ENCODE assay signal across 8 cellular contexts in genomic region chr5:95644351-95645042, GRCh38. TPM values are rescaled to one million over a fixed set of nuclear protein-coding genes. Genes with fewer than 3 reads are reported as not detected.
DNase-seq lines count a peak whose midpoint lies in the region; ATAC-seq and TF ChIP-seq lines count a peak whose summit lies in the region.

No MANE protein-coding gene starts in this region.

- peak overlapping the region; percentile 62 for H2AFZ ChIP-seq in DND-41 (ENCODE audit: low read depth, low read length)

- no peak for TF ChIP-seq POLR2A in gastrocnemius medialis (IDR thresholded peaks at IDR 0.05)

- peak overlapping the region; percentile 33; the same call in 1 of the 2 replicates for H3K4me2 ChIP-seq in DND-41 (ENCODE audit: insufficient read depth, low read length)

- H3K4me3 ChIP-seq in DND-41 (ENCODE audit: low read depth in 1 of 2, low read length in 2 of 2) (no peak overlapping the region), gastrocnemius medialis (no peak overlapping the region)

- peak; percentile 64 for DNase-seq in DND-41
- DNase-seq in OCI-M1 (lab: John Stamatoyannopoulos, UW) = peak; percentile 88
- peak; percentile 24 for DNase-seq in activated effector memory CD4-positive, alpha-beta T cell treated with Interleukin-2 at 50 U/mL for 16 hours
- peak in 40 of 42 donors; percentile 11 to 79 (median 50) for DNase-seq in head of caudate nucleus
- DNase-seq in gastrocnemius medialis = peak; percentile 47 to 58

- no peaks in the 10 kb centered on the region for H3K27me3 ChIP-seq in DND-41 (ENCODE audit: insufficient read depth, low read length, poor library complexity)
- H3K27me3 ChIP-seq in gastrocnemius medialis = no peaks in the 10 kb centered on the region

- in situ Hi-C loops in gastrocnemius medialis (cut with MboI; ENCODE audit: low sequenced_read_pairs in 4 of 4) = loop anchor here in 3 of 4 donors (25.0 kb wide), 2 partner anchors 318 to 693 kb away; partner anchors contain the start of gene ELL2 (in 2 of the 3)

- no peaks in the 10 kb centered on the region for H4K20me1 ChIP-seq in DND-41 (ENCODE audit: insufficient read depth, low read length)

- H3K9ac ChIP-seq in DND-41 (ENCODE audit: low read depth, low read length) = no peak overlapping the region

- H3K9me3 ChIP-seq in DND-41 (ENCODE audit: insufficient read depth, low read length, severe bottlenecking) = no peaks in the 10 kb centered on the region
- no peaks in the 10 kb centered on the region for H3K9me3 ChIP-seq in gastrocnemius medialis

- H3K36me3 ChIP-seq in DND-41 (ENCODE audit: insufficient read depth, low read length) = no peaks in the 10 kb centered on the region
- H3K36me3 ChIP-seq in gastrocnemius medialis = no peaks in the 10 kb centered on the region

- peak; percentile 37; the same call in 2 of the 3 replicates for ATAC-seq in DND-41 (ENCODE audit: insufficient read depth, low read depth)
- peak; percentile 24 for ATAC-seq in GM19452 (IDR thresholded peaks at IDR 0.05; ENCODE audit: unreplicated experiment)
- peak; percentile 47 for ATAC-seq in HG03520 (IDR thresholded peaks at IDR 0.05; ENCODE audit: unreplicated experiment)
- peak; percentile 24 to 37 for ATAC-seq in gastrocnemius medialis
- no peak for ATAC-seq in activated CD4-positive, CD25-positive, alpha-beta regulatory T cell treated with anti-CD3 and anti-CD28 coated beads, Interleukin-2, amount 50 U/mL, for 24 hours

- intact Hi-C loops in head of caudate nucleus (cut with DNase I) = loop anchor here (2.0 to 10.0 kb wide), 2 partner anchors 90 to 200 kb away; partner anchors contain the start of genes ARSK and SKIC3
- intact Hi-C loops in gastrocnemius medialis (cut with DNase I; ENCODE audit: low total_unique reads) = loop anchor here (2.0 to 10.0 kb wide), 5 partner anchors 138 to 1058 kb away; partner anchors contain the start of gene CAST

- no peaks in the 10 kb centered on the region for H3K79me2 ChIP-seq in DND-41 (ENCODE audit: insufficient read depth, low read length)

- peak; percentile 93 for TF ChIP-seq CTCF in DND-41 (IDR thresholded peaks at IDR 0.05; ENCODE audit: borderline replicate concordance, extremely low read depth, low read length, poor library complexity, severe bottlenecking)
- TF ChIP-seq CTCF in gastrocnemius medialis (IDR thresholded peaks at IDR 0.05 in 4 of 5, conservative IDR thresholded peaks at IDR 0.05 in 1 of 5) = peak; percentile 62 to 76 (median 65)

- H3K27ac ChIP-seq in DND-41 (ENCODE audit: low read length) (peak overlapping the region; percentile 19; the same call in 1 of the 2 replicates), gastrocnemius medialis (peak overlapping the region; percentile 95 to 99 (median 97))

- H3K4me1 ChIP-seq in DND-41 (ENCODE audit: insufficient read depth, low read length) = peaks cover 43% of the 10 kb centered on the region
- H3K4me1 ChIP-seq in gastrocnemius medialis = peaks cover 16 to 30% of the 10 kb centered on the region in 2 donors

RNA-seq across cellular contexts. Expression of gene RFESD, which starts 2.1 kb away (rescaled TPM):
- 1 to 10 TPM in 3 of 4 donors, under 1 TPM in 1; 0.89 to 2.9 (median 1.6) TPM for total RNA-seq in gastrocnemius medialis

RNA-seq across cellular contexts. Expression of gene GPR150, which starts 24.6 kb away (rescaled TPM):
- under 1 TPM in 3 of 4 donors, not detected in 1; 0.29 to 0.59 (median 0.29) TPM for total RNA-seq in gastrocnemius medialis

RNA-seq across cellular contexts. Expression of gene SPATA9, which starts 38.3 kb away (rescaled TPM):
- under 1 TPM in 1 of 4 donors, not detected in 3; 0.76 TPM for total RNA-seq in gastrocnemius medialis

Comparison
In these comparisons a context has a peak if more than half of its experiments do, and no peak if none do; other contexts are left out.
1. ATAC-seq: peak in DND-41 (single experiment), GM19452 (single experiment), HG03520 (single experiment) and gastrocnemius medialis (2 of 2); none in activated CD4-positive, CD25-positive, alpha-beta regulatory T cell treated with anti-CD3 and anti-CD28 coated beads, Interleukin-2, amount 50 U/mL, for 24 hours (0 of 2).
2. DNase-seq: peak in every context shown above with its lines; median percentile 88 in OCI-M1; 64 in DND-41; 52 in gastrocnemius medialis; 50 in head of caudate nucleus; 24 in activated effector memory CD4-positive, alpha-beta T cell treated with Interleukin-2 at 50 U/mL for 16 hours.